1 cellular context compared by ENCODE assay signal in genomic region chr2:73156539-73157124, GRCh38.
TF ChIP-seq lines count a peak whose summit lies in the region.

No MANE protein-coding gene starts in this region.

TF ChIP-seq in WTC11, 78 proteins besides CTCF, POLR2A, EP300 and RAD21 (continued from another document):
- TF ChIP-seq STAT6 (CRISPR knock-in tag; conservative IDR thresholded peaks at IDR 0.05; ENCODE audit: low read depth) (0 out of 2 replicates have a peak, but pooled peaks have one; percentile 64), ZNF232 (CRISPR knock-in tag; IDR thresholded peaks at IDR 0.05) (0 out of 2 replicates have a peak, but pooled peaks have one; percentile 59), RORB (CRISPR knock-in tag; IDR thresholded peaks at IDR 0.05) (no peak)
- TF ChIP-seq, protein P1, sequence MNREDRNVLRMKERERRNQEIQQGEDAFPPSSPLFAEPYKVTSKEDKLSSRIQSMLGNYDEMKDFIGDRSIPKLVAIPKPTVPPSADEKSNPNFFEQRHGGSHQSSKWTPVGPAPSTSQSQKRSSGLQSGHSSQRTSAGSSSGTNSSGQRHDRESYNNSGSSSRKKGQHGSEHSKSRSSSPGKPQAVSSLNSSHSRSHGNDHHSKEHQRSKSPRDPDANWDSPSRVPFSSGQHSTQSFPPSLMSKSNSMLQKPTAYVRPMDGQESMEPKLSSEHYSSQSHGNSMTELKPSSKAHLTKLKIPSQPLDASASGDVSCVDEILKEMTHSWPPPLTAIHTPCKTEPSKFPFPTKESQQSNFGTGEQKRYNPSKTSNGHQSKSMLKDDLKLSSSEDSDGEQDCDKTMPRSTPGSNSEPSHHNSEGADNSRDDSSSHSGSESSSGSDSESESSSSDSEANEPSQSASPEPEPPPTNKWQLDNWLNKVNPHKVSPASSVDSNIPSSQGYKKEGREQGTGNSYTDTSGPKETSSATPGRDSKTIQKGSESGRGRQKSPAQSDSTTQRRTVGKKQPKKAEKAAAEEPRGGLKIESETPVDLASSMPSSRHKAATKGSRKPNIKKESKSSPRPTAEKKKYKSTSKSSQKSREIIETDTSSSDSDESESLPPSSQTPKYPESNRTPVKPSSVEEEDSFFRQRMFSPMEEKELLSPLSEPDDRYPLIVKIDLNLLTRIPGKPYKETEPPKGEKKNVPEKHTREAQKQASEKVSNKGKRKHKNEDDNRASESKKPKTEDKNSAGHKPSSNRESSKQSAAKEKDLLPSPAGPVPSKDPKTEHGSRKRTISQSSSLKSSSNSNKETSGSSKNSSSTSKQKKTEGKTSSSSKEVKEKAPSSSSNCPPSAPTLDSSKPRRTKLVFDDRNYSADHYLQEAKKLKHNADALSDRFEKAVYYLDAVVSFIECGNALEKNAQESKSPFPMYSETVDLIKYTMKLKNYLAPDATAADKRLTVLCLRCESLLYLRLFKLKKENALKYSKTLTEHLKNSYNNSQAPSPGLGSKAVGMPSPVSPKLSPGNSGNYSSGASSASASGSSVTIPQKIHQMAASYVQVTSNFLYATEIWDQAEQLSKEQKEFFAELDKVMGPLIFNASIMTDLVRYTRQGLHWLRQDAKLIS (CRISPR knock-in tag; IDR thresholded peaks at IDR 0.05; ENCODE audit: borderline replicate concordance), result 0 out of 2 replicates have a peak, but pooled peaks have one; percentile 37
- TF ChIP-seq, protein P2, sequence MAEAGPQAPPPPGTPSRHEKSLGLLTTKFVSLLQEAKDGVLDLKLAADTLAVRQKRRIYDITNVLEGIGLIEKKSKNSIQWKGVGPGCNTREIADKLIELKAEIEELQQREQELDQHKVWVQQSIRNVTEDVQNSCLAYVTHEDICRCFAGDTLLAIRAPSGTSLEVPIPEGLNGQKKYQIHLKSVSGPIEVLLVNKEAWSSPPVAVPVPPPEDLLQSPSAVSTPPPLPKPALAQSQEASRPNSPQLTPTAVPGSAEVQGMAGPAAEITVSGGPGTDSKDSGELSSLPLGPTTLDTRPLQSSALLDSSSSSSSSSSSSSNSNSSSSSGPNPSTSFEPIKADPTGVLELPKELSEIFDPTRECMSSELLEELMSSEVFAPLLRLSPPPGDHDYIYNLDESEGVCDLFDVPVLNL (CRISPR knock-in tag; IDR thresholded peaks at IDR 0.05; ENCODE audit: borderline replicate concordance, low read depth), result no peak
